Comparison of ENCODE assay signal across 9 cellular contexts in the genomic region with DNA sequence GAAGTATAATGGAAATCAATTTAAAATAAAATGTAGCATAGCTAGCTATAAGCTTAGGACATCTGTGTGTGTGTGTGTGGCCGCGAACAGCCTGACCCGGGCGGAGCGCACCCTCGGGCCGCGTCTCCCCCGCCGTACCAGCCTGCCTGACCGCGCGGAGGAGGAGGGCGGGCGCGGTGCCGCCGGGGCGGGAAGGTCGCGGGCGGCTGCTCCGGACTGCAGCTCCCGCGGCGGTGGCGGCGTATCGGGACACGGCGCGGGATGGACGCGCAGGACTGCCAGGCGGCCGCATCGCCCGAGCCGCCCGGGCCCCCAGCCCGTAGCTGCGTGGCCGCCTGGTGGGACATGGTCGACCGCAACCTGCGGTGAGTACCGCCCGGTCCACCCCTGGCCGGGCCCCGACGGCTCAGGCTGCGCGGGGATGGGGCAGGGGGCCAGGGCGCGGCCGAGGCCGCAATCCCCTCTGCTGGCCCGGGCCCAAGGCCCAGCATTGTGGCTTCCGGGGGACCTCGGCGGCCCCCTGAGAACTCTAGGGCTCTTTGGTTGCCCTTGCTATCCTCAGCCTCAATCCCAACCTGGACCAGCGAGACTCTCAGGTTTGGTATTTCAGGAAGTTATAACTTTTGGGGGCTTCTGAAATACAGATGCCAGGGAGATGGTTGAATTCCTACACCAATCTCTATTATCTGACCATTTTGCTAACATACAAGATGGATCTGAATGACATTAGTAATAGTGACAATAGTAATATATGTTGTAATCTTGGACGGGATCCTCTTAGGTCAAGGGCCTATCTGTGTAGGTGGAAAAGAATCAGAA. TPM values are rescaled to one million over a fixed set of nuclear protein-coding genes. Genes with fewer than 3 reads are reported as not detected.
DNase-seq lines count a peak whose midpoint lies in the region; ATAC-seq and TF ChIP-seq lines count a peak whose summit lies in the region.
"Had no signal": no experiment of that assay in that cellular context is flagged by ENCODE, and none has a peak within 500 bp of the region (broad histone marks: within the 10 kb centered on the region; RNA-seq: fewer than 3 reads in every experiment).

A gene with protein sequence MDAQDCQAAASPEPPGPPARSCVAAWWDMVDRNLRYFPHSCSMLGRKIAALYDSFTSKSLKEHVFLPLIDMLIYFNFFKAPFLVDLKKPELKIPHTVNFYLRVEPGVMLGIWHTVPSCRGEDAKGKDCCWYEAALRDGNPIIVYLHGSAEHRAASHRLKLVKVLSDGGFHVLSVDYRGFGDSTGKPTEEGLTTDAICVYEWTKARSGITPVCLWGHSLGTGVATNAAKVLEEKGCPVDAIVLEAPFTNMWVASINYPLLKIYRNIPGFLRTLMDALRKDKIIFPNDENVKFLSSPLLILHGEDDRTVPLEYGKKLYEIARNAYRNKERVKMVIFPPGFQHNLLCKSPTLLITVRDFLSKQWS (plus strand): TSS at position 140 of the 819 bp plus-strand sequence. CDS start 122 bp downstream, at position 262.

- H3K27ac ChIP-seq in HUES48 (ENCODE audit: low read depth, low read length) (no peak within 1 kb of the TSS), colonic mucosa (peak within 1 kb of the TSS; percentile 43), spleen (no peak within 1 kb of the TSS)

- TF ChIP-seq POLR2A in spleen (IDR thresholded peaks at IDR 0.05) = no peak

- H3K27me3 ChIP-seq in HUES48 (ENCODE audit: control insufficient read depth, insufficient read depth, low read length) (peaks cover 36% of the 10 kb centered on the region), colonic mucosa (peaks cover 7% of the 10 kb centered on the region), spleen (replicated peaks in 1 of 7) (peaks cover 0 to 79% (median 26%) of the 10 kb centered on the region in 7 donors)

- H3K9me3 ChIP-seq in HUES48 (ENCODE audit: control insufficient read depth, insufficient read depth, low read length) = no peaks in the 10 kb centered on the region
- no peaks in the 10 kb centered on the region for H3K9me3 ChIP-seq in colonic mucosa
- H3K9me3 ChIP-seq in spleen = no peaks in the 10 kb centered on the region

- WGBS in spleen, 5 donors = 9 to 19% (median 12%) methylated on average over 31 to 63 of the region's 63 CpGs

- ATAC-seq in left lobe of liver = peak; percentile 59

- no peak for TF ChIP-seq CTCF in colonic mucosa (IDR thresholded peaks at IDR 0.05)
- no peak for TF ChIP-seq CTCF in spleen (IDR thresholded peaks at IDR 0.05 in 8 of 11, conservative IDR thresholded peaks at IDR 0.05 in 3 of 11)

- no peak within 1 kb of the TSS for H3K9ac ChIP-seq in HUES48 (ENCODE audit: low read depth, low read length)
- peak within 1 kb of the TSS in 1 of 2 donors; percentile 44 for H3K9ac ChIP-seq in colonic mucosa (ENCODE audit: low read depth in 2 of 2, low read length in 2 of 2)

- DNase-seq in colonic mucosa (no peak), left lobe of liver (ENCODE audit: low spot score) (no peak), spleen (peak; percentile 79), NCI-H526 treated with DMSO at 0.1 percent for 48 hours (lab: John Stamatoyannopoulos, UW) (no peak), NCI-H226 (no peak)
- DNase-seq in activated CD4-positive, CD25-positive, alpha-beta regulatory T cell (lab: John Stamatoyannopoulos, UW) = no peak
- DNase-seq: NCI-H1930 had no signal

- peak within 1 kb of the TSS; percentile 55; the same call in 1 of the 2 replicates for H3K4me3 ChIP-seq in HUES48 (ENCODE audit: low read depth, low read length)
- H3K4me3 ChIP-seq in colonic mucosa = peak within 1 kb of the TSS; percentile 18
- peak within 1 kb of the TSS in 6 of 8 donors; percentile 1 to 58 (median 12) for H3K4me3 ChIP-seq in spleen

- H3K36me3 ChIP-seq in HUES48 (ENCODE audit: control insufficient read depth, insufficient read depth, low read length) = no peaks in the 10 kb centered on the region
- H3K36me3 ChIP-seq in colonic mucosa = no peaks in the 10 kb centered on the region
- H3K36me3 ChIP-seq in spleen = no peaks in the 10 kb centered on the region

- H3K4me1 ChIP-seq in HUES48 (ENCODE audit: control insufficient read depth, insufficient read depth, low read length) (peaks cover 6% of the 10 kb centered on the region; the same call in 1 of the 2 replicates), colonic mucosa (no peaks in the 10 kb centered on the region), spleen (peaks cover 8 to 35% (median 25%) of the 10 kb centered on the region in 6 donors)

- intact Hi-C loops in colonic mucosa (cut with DNase I) (no loop called here), spleen (cut with DNase I; ENCODE audit: low total_unique reads) (no loop called here)

RNA-seq across cellular contexts. Expression of the gene that starts here (rescaled TPM):
- 10 to 100 TPM; 11.0 to 20.7 TPM for total RNA-seq in colonic mucosa
- total RNA-seq in left lobe of liver = not detected
- total RNA-seq in spleen = not detected
- polyA plus RNA-seq in spleen = not detected
- polyA plus RNA-seq: neural cell had no signal

Comparison
In these comparisons a context has a peak if more than half of its experiments do, and no peak if none do; other contexts are left out.
1. RNA of the gene that starts here (total RNA-seq): 11.0 to 20.7 TPM in colonic mucosa; not detected in left lobe of liver (single experiment) and not detected in spleen; every median in the first group is over 10 times any median in the second.
2. Peak in ATAC-seq in left lobe of liver; RNA of the gene not detected or under 1 TPM.
3. Peak in DNase-seq and H3K4me3 ChIP-seq in spleen; RNA of the gene not detected or under 1 TPM.
4. Peak in every context shown above with its lines, with median percentiles within 50 percentile points of each other: H3K4me3 ChIP-seq.